In genomic region chr12:52628111-52628507, GRCh38 we compare ENCODE assay signal across 19 cellular contexts. TPM values are rescaled to one million over a fixed set of nuclear protein-coding genes. Genes with fewer than 3 reads are reported as not detected.
A peak's percentile ranks its signal among the peaks of the same experiment; 100 is the strongest.
DNase-seq lines count a peak whose midpoint lies in the region; ATAC-seq and TF ChIP-seq lines count a peak whose summit lies in the region.
"Had no signal": no experiment of that assay in that cellular context is flagged by ENCODE, and none has a peak within 500 bp of the region (broad histone marks: within the 10 kb centered on the region; RNA-seq: fewer than 3 reads in every experiment).

No MANE protein-coding gene starts in this region.

- no peak overlapping the region for H3K4me3 ChIP-seq in endodermal cell (ENCODE audit: low read length)
- H3K4me3 ChIP-seq: BLaER1 treated with 17β-estradiol and CSF1 and Interleukin-3, amounts not matched to agents 10 nM and 100 nM; GM12878 had no signal

- H3K9ac ChIP-seq in endodermal cell (ENCODE audit: extremely low read depth, low read length, poor library complexity, severe bottlenecking) = no peak overlapping the region
- H3K9ac ChIP-seq: BLaER1 treated with 17β-estradiol and CSF1 and Interleukin-3, amounts not matched to agents 10 nM and 100 nM had no signal

- no peak for TF ChIP-seq CTCF in endodermal cell (conservative IDR thresholded peaks at IDR 0.05)

- no peak for ATAC-seq in activated CD4-positive, alpha-beta T cell treated with anti-CD3 and anti-CD28 coated beads for 36 hours
- no peak for ATAC-seq in stimulated activated effector memory CD8-positive, alpha-beta T cell treated with anti-CD3 and anti-CD28 coated beads, Interleukin-12 subunit alpha, Interleukin-12 subunit beta, amount 100 ng/mL, for 72 hours
- ATAC-seq: GM12878, HCT116, Panc1 had no signal

- H3K4me1 Mint-ChIP-seq in activated CD4-positive, alpha-beta T cell treated with anti-CD3 and anti-CD28 coated beads for 36 hours = peaks cover 68% of the 10 kb centered on the region
- peaks cover 85% of the 10 kb centered on the region for H3K4me1 Mint-ChIP-seq in activated naive CD8-positive, alpha-beta T cell (ENCODE audit: low read depth)
- H3K4me1 Mint-ChIP-seq in activated naive CD8-positive, alpha-beta T cell treated with anti-CD3 and anti-CD28 coated beads for 36 hours = peaks cover 43% of the 10 kb centered on the region
- no peaks in the 10 kb centered on the region for H3K4me1 Mint-ChIP-seq in endodermal cell
- peaks cover 29% of the 10 kb centered on the region for H3K4me1 Mint-ChIP-seq in stimulated activated effector memory CD8-positive, alpha-beta T cell treated with anti-CD3 and anti-CD28 coated beads, Interleukin-12 subunit alpha, Interleukin-12 subunit beta, amount 100 ng/mL, for 72 hours

- no peaks in the 10 kb centered on the region for H3K9me3 ChIP-seq in endodermal cell (ENCODE audit: control insufficient read depth, low read length)
- H3K9me3 ChIP-seq: Caco-2 had no signal

- 75 to 94% methylated on average over 3 to 4 of the region's 4 CpGs for WGBS in endodermal cell (ENCODE audit: insufficient coverage in 1 of 2, insufficient read length in 1 of 2), 2 experiments

- H3K27me3 ChIP-seq in endodermal cell (ENCODE audit: control insufficient read depth, insufficient read depth, low read length, poor library complexity, severe bottlenecking) = peaks cover 26% of the 10 kb centered on the region
- H3K27me3 ChIP-seq: BLaER1 treated with 17β-estradiol and CSF1 and Interleukin-3, amounts not matched to agents 10 nM and 100 nM had no signal

- H3K36me3 ChIP-seq in endodermal cell (ENCODE audit: control insufficient read depth, insufficient read depth, low read length) = no peaks in the 10 kb centered on the region
- H3K36me3 ChIP-seq: BLaER1 treated with 17β-estradiol and CSF1 and Interleukin-3, amounts not matched to agents 10 nM and 100 nM had no signal

- POLR2A ChIA-PET in activated CD4-positive, alpha-beta T cell treated with anti-CD3 and anti-CD28 coated beads for 36 hours (lab: Charles Lee) = no interaction called here

- no peak overlapping the region for H3K27ac ChIP-seq in endodermal cell (ENCODE audit: low read depth, low read length)
- H3K27ac ChIP-seq: 22Rv1 had no signal

- intact Hi-C loops in activated CD4-positive, alpha-beta T cell treated with anti-CD3 and anti-CD28 coated beads for 36 hours (cut with DNase I, micrococcal nuclease) = no loop called here

- no peaks in the 10 kb centered on the region for H3K27me3 Mint-ChIP-seq in activated CD4-positive, alpha-beta T cell treated with anti-CD3 and anti-CD28 coated beads for 36 hours
- H3K27me3 Mint-ChIP-seq in activated naive CD8-positive, alpha-beta T cell = no peaks in the 10 kb centered on the region
- no peaks in the 10 kb centered on the region for H3K27me3 Mint-ChIP-seq in activated naive CD8-positive, alpha-beta T cell treated with anti-CD3 and anti-CD28 coated beads for 36 hours
- peaks cover 49% of the 10 kb centered on the region for H3K27me3 Mint-ChIP-seq in endodermal cell (ENCODE audit: insufficient read depth)

- DNase-seq in activated CD4-positive, alpha-beta T cell treated with anti-CD3 and anti-CD28 coated beads for 36 hours = no peak
- DNase-seq in activated CD4-positive, alpha-beta T cell treated with anti-CD3 and anti-CD28 coated beads for 1 hour = no peak
- no peak for DNase-seq in activated naive CD8-positive, alpha-beta T cell treated with anti-CD3 and anti-CD28 coated beads for 36 hours
- DNase-seq in endodermal cell = peak; percentile 13
- DNase-seq in stimulated activated effector memory CD8-positive, alpha-beta T cell treated with anti-CD3 and anti-CD28 coated beads, Interleukin-12 subunit alpha, Interleukin-12 subunit beta, amount 100 ng/mL, for 72 hours (ENCODE audit: low spot score in 2 of 2) = no peak
- DNase-seq in middle frontal gyrus (ENCODE audit: extremely low spot score, low spot score) = no peak
- DNase-seq in activated gamma-delta T cell (lab: John Stamatoyannopoulos, UW) = no peak
- DNase-seq: Caco-2, Kasumi-1, NCI-H1105 treated with DMSO at 0.1 percent for 48 hours, NCI-H187, NCI-H446 had no signal

- peak overlapping the region; percentile 42 for H3K4me3 Mint-ChIP-seq in activated CD4-positive, alpha-beta T cell treated with anti-CD3 and anti-CD28 coated beads for 36 hours
- H3K4me3 Mint-ChIP-seq in activated naive CD8-positive, alpha-beta T cell = peak overlapping the region; percentile 58
- no peak overlapping the region for H3K4me3 Mint-ChIP-seq in activated naive CD8-positive, alpha-beta T cell treated with anti-CD3 and anti-CD28 coated beads for 36 hours
- no peak overlapping the region for H3K4me3 Mint-ChIP-seq in endodermal cell
- no peak overlapping the region for H3K4me3 Mint-ChIP-seq in stimulated activated effector memory CD8-positive, alpha-beta T cell treated with anti-CD3 and anti-CD28 coated beads, Interleukin-12 subunit alpha, Interleukin-12 subunit beta, amount 100 ng/mL, for 72 hours

- no peaks in the 10 kb centered on the region for H3K9me3 Mint-ChIP-seq in activated CD4-positive, alpha-beta T cell treated with anti-CD3 and anti-CD28 coated beads for 36 hours (ENCODE audit: low read depth)
- H3K9me3 Mint-ChIP-seq in activated naive CD8-positive, alpha-beta T cell (ENCODE audit: low read depth) = no peaks in the 10 kb centered on the region
- H3K9me3 Mint-ChIP-seq in activated naive CD8-positive, alpha-beta T cell treated with anti-CD3 and anti-CD28 coated beads for 36 hours = no peaks in the 10 kb centered on the region
- no peaks in the 10 kb centered on the region for H3K9me3 Mint-ChIP-seq in endodermal cell
- H3K9me3 Mint-ChIP-seq in stimulated activated effector memory CD8-positive, alpha-beta T cell treated with anti-CD3 and anti-CD28 coated beads, Interleukin-12 subunit alpha, Interleukin-12 subunit beta, amount 100 ng/mL, for 72 hours = no peaks in the 10 kb centered on the region

- no peaks in the 10 kb centered on the region for H3K4me1 ChIP-seq in endodermal cell (ENCODE audit: control insufficient read depth, insufficient read depth, low read length)
- H3K4me1 ChIP-seq: Caco-2 had no signal

- peak overlapping the region; percentile 45 for H3K27ac Mint-ChIP-seq in activated CD4-positive, alpha-beta T cell treated with anti-CD3 and anti-CD28 coated beads for 36 hours
- peak overlapping the region; percentile 70 for H3K27ac Mint-ChIP-seq in activated naive CD8-positive, alpha-beta T cell
- no peak overlapping the region for H3K27ac Mint-ChIP-seq in activated naive CD8-positive, alpha-beta T cell treated with anti-CD3 and anti-CD28 coated beads for 36 hours
- H3K27ac Mint-ChIP-seq in endodermal cell = no peak overlapping the region
- peak overlapping the region; percentile 1 for H3K27ac Mint-ChIP-seq in stimulated activated effector memory CD8-positive, alpha-beta T cell treated with anti-CD3 and anti-CD28 coated beads, Interleukin-12 subunit alpha, Interleukin-12 subunit beta, amount 100 ng/mL, for 72 hours

- CTCF ChIA-PET in activated CD4-positive, alpha-beta T cell treated with anti-CD3 and anti-CD28 coated beads for 36 hours (lab: Charles Lee) = no interaction called here

- peaks cover 2% of the 10 kb centered on the region for H3K36me3 Mint-ChIP-seq in activated CD4-positive, alpha-beta T cell treated with anti-CD3 and anti-CD28 coated beads for 36 hours (ENCODE audit: low read depth)
- H3K36me3 Mint-ChIP-seq in activated naive CD8-positive, alpha-beta T cell = no peaks in the 10 kb centered on the region
- H3K36me3 Mint-ChIP-seq in activated naive CD8-positive, alpha-beta T cell treated with anti-CD3 and anti-CD28 coated beads for 36 hours = no peaks in the 10 kb centered on the region
- no peaks in the 10 kb centered on the region for H3K36me3 Mint-ChIP-seq in endodermal cell (ENCODE audit: low read depth)
- H3K36me3 Mint-ChIP-seq in stimulated activated effector memory CD8-positive, alpha-beta T cell treated with anti-CD3 and anti-CD28 coated beads, Interleukin-12 subunit alpha, Interleukin-12 subunit beta, amount 100 ng/mL, for 72 hours = no peaks in the 10 kb centered on the region

RNA-seq across cellular contexts. Expression of gene KRT73, which starts 9.8 kb away (rescaled TPM):
- 1 to 10 TPM; 1.7 to 1.9 TPM for total RNA-seq in activated CD4-positive, alpha-beta T cell treated with anti-CD3 and anti-CD28 coated beads for 36 hours
- under 1 TPM; 0.14 to 0.29 TPM for total RNA-seq in activated naive CD8-positive, alpha-beta T cell treated with anti-CD3 and anti-CD28 coated beads for 36 hours
- total RNA-seq in endodermal cell = not detected
- not detected for polyA plus RNA-seq in endodermal cell (2013, experiment 1 of 2)
- not detected for polyA plus RNA-seq in endodermal cell (2013, experiment 2 of 2)
- total RNA-seq: Caco-2, G401, GM12878 had no signal
- polyA plus RNA-seq: GM12878 had no signal

RNA-seq across cellular contexts. Expression of gene KRT2, which starts 23.9 kb away (rescaled TPM):
- not detected for total RNA-seq in activated CD4-positive, alpha-beta T cell treated with anti-CD3 and anti-CD28 coated beads for 36 hours
- total RNA-seq in activated naive CD8-positive, alpha-beta T cell treated with anti-CD3 and anti-CD28 coated beads for 36 hours = not detected
- total RNA-seq in endodermal cell = not detected
- not detected for polyA plus RNA-seq in endodermal cell (2013, experiment 1 of 2)
- polyA plus RNA-seq in endodermal cell (2013, experiment 2 of 2) = not detected
- total RNA-seq: Caco-2, G401 had no signal

RNA-seq across cellular contexts. Expression of gene KRT72, which starts 26.8 kb away (rescaled TPM):
- total RNA-seq in activated CD4-positive, alpha-beta T cell treated with anti-CD3 and anti-CD28 coated beads for 36 hours = 1 to 10 TPM; 3.2 TPM
- total RNA-seq in activated naive CD8-positive, alpha-beta T cell treated with anti-CD3 and anti-CD28 coated beads for 36 hours = under 1 TPM in 1 of 2 experiments, not detected in 1; 0.12 TPM
- not detected for total RNA-seq in endodermal cell
- polyA plus RNA-seq in endodermal cell (2013, experiment 1 of 2) = not detected
- polyA plus RNA-seq in endodermal cell (2013, experiment 2 of 2) = not detected
- total RNA-seq: Caco-2, G401, GM12878 had no signal
- polyA plus RNA-seq: GM12878 had no signal

RNA-seq across cellular contexts. Expression of gene KRT1, which starts 52.1 kb away (rescaled TPM):
- total RNA-seq in activated CD4-positive, alpha-beta T cell treated with anti-CD3 and anti-CD28 coated beads for 36 hours = not detected
- total RNA-seq in activated naive CD8-positive, alpha-beta T cell treated with anti-CD3 and anti-CD28 coated beads for 36 hours = not detected
- total RNA-seq in endodermal cell = not detected
- not detected for polyA plus RNA-seq in endodermal cell (2013, experiment 1 of 2)
- not detected for polyA plus RNA-seq in endodermal cell (2013, experiment 2 of 2)
- total RNA-seq: G401, GM12878 had no signal
- polyA plus RNA-seq: GM12878 had no signal

RNA-seq across cellular contexts. Expression of gene KRT74, which starts 54.5 kb away (rescaled TPM):
- total RNA-seq in activated CD4-positive, alpha-beta T cell treated with anti-CD3 and anti-CD28 coated beads for 36 hours = not detected
- total RNA-seq in activated naive CD8-positive, alpha-beta T cell treated with anti-CD3 and anti-CD28 coated beads for 36 hours = not detected
- total RNA-seq in endodermal cell = not detected
- not detected for polyA plus RNA-seq in endodermal cell (2013, experiment 1 of 2)
- polyA plus RNA-seq in endodermal cell (2013, experiment 2 of 2) = not detected
- total RNA-seq: Caco-2, G401, GM12878 had no signal
- polyA plus RNA-seq: GM12878 had no signal

Comparison
In these comparisons a context has a peak if more than half of its experiments do, and no peak if none do; other contexts are left out.
1. H3K27ac Mint-ChIP-seq: peak in activated CD4-positive, alpha-beta T cell treated with anti-CD3 and anti-CD28 coated beads for 36 hours (single experiment), activated naive CD8-positive, alpha-beta T cell (single experiment) and stimulated activated effector memory CD8-positive, alpha-beta T cell treated with anti-CD3 and anti-CD28 coated beads, Interleukin-12 subunit alpha, Interleukin-12 subunit beta, amount 100 ng/mL, for 72 hours (single experiment); none in activated naive CD8-positive, alpha-beta T cell treated with anti-CD3 and anti-CD28 coated beads for 36 hours (single experiment) and endodermal cell (single experiment).
2. H3K4me3 Mint-ChIP-seq: peak in activated CD4-positive, alpha-beta T cell treated with anti-CD3 and anti-CD28 coated beads for 36 hours (single experiment) and activated naive CD8-positive, alpha-beta T cell (single experiment); none in activated naive CD8-positive, alpha-beta T cell treated with anti-CD3 and anti-CD28 coated beads for 36 hours (single experiment), endodermal cell (single experiment) and stimulated activated effector memory CD8-positive, alpha-beta T cell treated with anti-CD3 and anti-CD28 coated beads, Interleukin-12 subunit alpha, Interleukin-12 subunit beta, amount 100 ng/mL, for 72 hours (single experiment).